13 cellular contexts compared by ENCODE assay signal in the genomic region with DNA sequence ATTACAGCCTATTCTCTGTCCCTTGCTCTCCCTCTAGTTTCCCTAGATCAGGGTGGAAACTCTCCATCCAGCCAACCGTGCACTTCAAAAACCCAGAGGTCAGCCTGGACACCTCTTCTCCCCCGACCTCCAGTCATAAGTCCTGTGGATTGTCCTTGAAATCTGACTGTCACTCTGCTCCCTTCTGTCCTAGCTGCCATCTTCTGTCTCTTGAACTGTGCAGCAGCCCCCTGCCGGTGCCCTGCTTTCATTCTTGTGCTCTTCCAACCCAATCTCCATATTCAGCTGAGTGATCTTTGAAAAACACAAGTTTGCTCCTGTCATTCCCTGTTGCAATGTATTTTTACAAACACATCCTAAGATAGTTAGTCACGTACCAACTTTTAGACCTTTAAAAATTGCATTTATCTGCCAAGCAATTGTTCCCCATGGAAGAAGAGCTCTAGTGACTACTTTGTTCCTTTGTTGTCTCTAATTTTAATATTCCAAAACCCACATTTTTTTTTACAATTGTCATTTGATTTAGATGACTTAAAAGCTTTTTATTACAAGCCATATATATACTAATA.
DNase-seq lines count a peak whose midpoint lies in the region; ATAC-seq and TF ChIP-seq lines count a peak whose summit lies in the region.
"Had no signal": no experiment of that assay in that cellular context is flagged by ENCODE, and none has a peak within 500 bp of the region (broad histone marks: within the 10 kb centered on the region; RNA-seq: fewer than 3 reads in every experiment).

No MANE protein-coding gene starts in this region.

- H3K9me3 Mint-ChIP-seq in HFFc6 (no peaks in the 10 kb centered on the region), WTC11 (peaks cover 6% of the 10 kb centered on the region), CD14-positive monocyte (peaks cover 0 to 7% (median 1%) of the 10 kb centered on the region in 7 donors)
- H3K9me3 Mint-ChIP-seq: CD8-positive, alpha-beta T cell had no signal

- peak; percentile 30; the same call in 1 of the 2 replicates for TF ChIP-seq CTCF in HFFc6 (IDR thresholded peaks at IDR 0.05)
- no peak for TF ChIP-seq CTCF in WTC11 (IDR thresholded peaks at IDR 0.05)
- TF ChIP-seq CTCF in parathyroid adenoma (IDR thresholded peaks at IDR 0.05) = peak; percentile 14
- no peak for TF ChIP-seq CTCF in CD14-positive monocyte (IDR thresholded peaks at IDR 0.05)

- no peak overlapping the region for H3K27ac Mint-ChIP-seq in HFFc6
- no peak overlapping the region for H3K27ac Mint-ChIP-seq in WTC11
- H3K27ac Mint-ChIP-seq in CD14-positive monocyte = no peak overlapping the region
- H3K27ac Mint-ChIP-seq: activated CD8-positive, alpha-beta T cell treated with anti-CD3 and anti-CD28 coated beads for 36 hours; activated T-helper 2 cell treated with anti-CD3 and anti-CD28 coated beads, Interferon-gamma antibody, Interleukin-2, Interleukin-4, amounts not matched to agents 10 μg/mL and 5 μg/mL and 100 μg/mL, durations not matched to agents 14 hours and 24 hours and 36 hours; CD8-positive, alpha-beta T cell; stimulated activated naive B cell treated with anti-CD40 and anti-IgM and Interleukin-4, amounts not matched to agents 10 μg/mL and 1 μg/mL and 100 μg/mL, for 72 hours had no signal

- POLR2A ChIA-PET in WTC11 (lab: Charles Lee) = no interaction called here

- no peaks in the 10 kb centered on the region for H3K27me3 ChIP-seq in parathyroid adenoma (ENCODE audit: control insufficient read depth, insufficient read depth, low read length)

- H3K36me3 ChIP-seq in parathyroid adenoma (ENCODE audit: control insufficient read depth, insufficient read depth, low read length) = no peaks in the 10 kb centered on the region

- no peak overlapping the region for H3K4me2 ChIP-seq in parathyroid adenoma (ENCODE audit: low read length)

- no peaks in the 10 kb centered on the region for H3K9me3 ChIP-seq in parathyroid adenoma (ENCODE audit: control insufficient read depth, low read length)

- H3K36me3 Mint-ChIP-seq in HFFc6 (ENCODE audit: low read depth) (no peaks in the 10 kb centered on the region), WTC11 (peaks cover 1% of the 10 kb centered on the region), CD14-positive monocyte (no peaks in the 10 kb centered on the region)
- H3K36me3 Mint-ChIP-seq: CD8-positive, alpha-beta T cell; stimulated activated naive B cell treated with anti-CD40 and anti-IgM and Interleukin-4, amounts not matched to agents 10 μg/mL and 1 μg/mL and 100 μg/mL, for 72 hours had no signal

- H3K9ac ChIP-seq in parathyroid adenoma = no peak overlapping the region

- H3K4me3 Mint-ChIP-seq in HFFc6 (no peak overlapping the region), WTC11 (no peak overlapping the region), CD14-positive monocyte (no peak overlapping the region)
- H3K4me3 Mint-ChIP-seq: activated CD8-positive, alpha-beta T cell treated with anti-CD3 and anti-CD28 coated beads for 36 hours; CD8-positive, alpha-beta T cell; stimulated activated naive B cell treated with anti-CD40 and anti-IgM and Interleukin-4, amounts not matched to agents 10 μg/mL and 1 μg/mL and 100 μg/mL, for 72 hours had no signal

- H3K4me1 ChIP-seq in parathyroid adenoma = peaks cover 3% of the 10 kb centered on the region

- no peak overlapping the region for H3K4me3 ChIP-seq in parathyroid adenoma (ENCODE audit: low read depth, low read length)

- H3K79me2 ChIP-seq in parathyroid adenoma = no peaks in the 10 kb centered on the region

- peak; percentile 41; the same call in 1 of the 2 replicates for ATAC-seq in WTC11

- peak overlapping the region; percentile 55 for H2AFZ ChIP-seq in parathyroid adenoma

- no peaks in the 10 kb centered on the region for H3K4me1 Mint-ChIP-seq in HFFc6 (ENCODE audit: low read depth)
- no peaks in the 10 kb centered on the region for H3K4me1 Mint-ChIP-seq in WTC11
- peaks cover 11% of the 10 kb centered on the region for H3K4me1 Mint-ChIP-seq in CD14-positive monocyte

- DNase-seq in EH (ENCODE audit: low read depth) = peak; percentile 2
- DNase-seq in HFFc6 = no peak
- DNase-seq in WTC11 (ENCODE audit: low spot score) = no peak
- no peak for DNase-seq in CD14-positive monocyte (ENCODE audit: low spot score)
- DNase-seq in AG08395 (ENCODE audit: low spot score) = no peak
- DNase-seq in stimulated activated CD4-positive, alpha-beta T cell treated with anti-CD3 and anti-CD28 coated beads, Interleukin-4, amount 100 ng/mL, for 1 hour = no peak
- DNase-seq: amygdala; CD8-positive, alpha-beta T cell; mesenchymal stem cell; stimulated activated naive B cell treated with anti-CD40 and anti-IgM and Interleukin-4, amounts not matched to agents 10 μg/mL and 1 μg/mL and 100 μg/mL, for 72 hours had no signal

- H3K27me3 Mint-ChIP-seq in HFFc6 (ENCODE audit: insufficient read depth) = no peaks in the 10 kb centered on the region
- no peaks in the 10 kb centered on the region for H3K27me3 Mint-ChIP-seq in WTC11 (ENCODE audit: low read depth)
- no peaks in the 10 kb centered on the region for H3K27me3 Mint-ChIP-seq in CD14-positive monocyte (ENCODE audit: low read depth in 3 of 3)
- H3K27me3 Mint-ChIP-seq: activated CD8-positive, alpha-beta T cell treated with anti-CD3 and anti-CD28 coated beads for 36 hours; stimulated activated naive B cell treated with anti-CD40 and anti-IgM and Interleukin-4, amounts not matched to agents 10 μg/mL and 1 μg/mL and 100 μg/mL, for 72 hours had no signal

- CTCF ChIA-PET in WTC11 (lab: Charles Lee) = interaction anchor here (1.1 to 1.6 kb wide), 2 partner anchors 136 to 358 kb away, joined by 3 to 4 read pairs; no protein-coding TSS in a partner anchor

- no peak overlapping the region for H3K27ac ChIP-seq in parathyroid adenoma

- intact Hi-C loops in CD14-positive monocyte (cut with micrococcal nuclease) = no loop called here

TF ChIP-seq in WTC11, 78 proteins besides CTCF, POLR2A, EP300 and RAD21 (continues in another document):
- TF ChIP-seq, protein P1, sequence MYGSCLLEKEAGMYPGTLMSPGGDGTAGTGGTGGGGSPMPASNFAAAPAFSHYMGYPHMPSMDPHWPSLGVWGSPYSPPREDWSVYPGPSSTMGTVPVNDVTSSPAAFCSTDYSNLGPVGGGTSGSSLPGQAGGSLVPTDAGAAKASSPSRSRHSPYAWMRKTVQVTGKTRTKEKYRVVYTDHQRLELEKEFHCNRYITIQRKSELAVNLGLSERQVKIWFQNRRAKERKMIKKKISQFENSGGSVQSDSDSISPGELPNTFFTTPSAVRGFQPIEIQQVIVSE (CRISPR knock-in tag; IDR thresholded peaks at IDR 0.05; ENCODE audit: borderline replicate concordance) = no peak
- TF ChIP-seq, protein P2, sequence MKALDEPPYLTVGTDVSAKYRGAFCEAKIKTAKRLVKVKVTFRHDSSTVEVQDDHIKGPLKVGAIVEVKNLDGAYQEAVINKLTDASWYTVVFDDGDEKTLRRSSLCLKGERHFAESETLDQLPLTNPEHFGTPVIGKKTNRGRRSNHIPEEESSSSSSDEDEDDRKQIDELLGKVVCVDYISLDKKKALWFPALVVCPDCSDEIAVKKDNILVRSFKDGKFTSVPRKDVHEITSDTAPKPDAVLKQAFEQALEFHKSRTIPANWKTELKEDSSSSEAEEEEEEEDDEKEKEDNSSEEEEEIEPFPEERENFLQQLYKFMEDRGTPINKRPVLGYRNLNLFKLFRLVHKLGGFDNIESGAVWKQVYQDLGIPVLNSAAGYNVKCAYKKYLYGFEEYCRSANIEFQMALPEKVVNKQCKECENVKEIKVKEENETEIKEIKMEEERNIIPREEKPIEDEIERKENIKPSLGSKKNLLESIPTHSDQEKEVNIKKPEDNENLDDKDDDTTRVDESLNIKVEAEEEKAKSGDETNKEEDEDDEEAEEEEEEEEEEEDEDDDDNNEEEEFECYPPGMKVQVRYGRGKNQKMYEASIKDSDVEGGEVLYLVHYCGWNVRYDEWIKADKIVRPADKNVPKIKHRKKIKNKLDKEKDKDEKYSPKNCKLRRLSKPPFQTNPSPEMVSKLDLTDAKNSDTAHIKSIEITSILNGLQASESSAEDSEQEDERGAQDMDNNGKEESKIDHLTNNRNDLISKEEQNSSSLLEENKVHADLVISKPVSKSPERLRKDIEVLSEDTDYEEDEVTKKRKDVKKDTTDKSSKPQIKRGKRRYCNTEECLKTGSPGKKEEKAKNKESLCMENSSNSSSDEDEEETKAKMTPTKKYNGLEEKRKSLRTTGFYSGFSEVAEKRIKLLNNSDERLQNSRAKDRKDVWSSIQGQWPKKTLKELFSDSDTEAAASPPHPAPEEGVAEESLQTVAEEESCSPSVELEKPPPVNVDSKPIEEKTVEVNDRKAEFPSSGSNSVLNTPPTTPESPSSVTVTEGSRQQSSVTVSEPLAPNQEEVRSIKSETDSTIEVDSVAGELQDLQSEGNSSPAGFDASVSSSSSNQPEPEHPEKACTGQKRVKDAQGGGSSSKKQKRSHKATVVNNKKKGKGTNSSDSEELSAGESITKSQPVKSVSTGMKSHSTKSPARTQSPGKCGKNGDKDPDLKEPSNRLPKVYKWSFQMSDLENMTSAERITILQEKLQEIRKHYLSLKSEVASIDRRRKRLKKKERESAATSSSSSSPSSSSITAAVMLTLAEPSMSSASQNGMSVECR (CRISPR knock-in tag; IDR thresholded peaks at IDR 0.05; ENCODE audit: borderline replicate concordance) = no peak
- TF ChIP-seq TEAD4 (CRISPR knock-in tag; IDR thresholded peaks at IDR 0.05) (no peak), FOXP4 (CRISPR knock-in tag; IDR thresholded peaks at IDR 0.05) (no peak), EMX1 (CRISPR knock-in tag; IDR thresholded peaks at IDR 0.05) (no peak)

Comparison
In these comparisons a context has a peak if more than half of its experiments do, and no peak if none do; other contexts are left out.
1. CTCF ChIP-seq: peak in HFFc6 (single experiment) and parathyroid adenoma (single experiment); none in WTC11 (single experiment) and CD14-positive monocyte (single experiment).